Comparison of ENCODE assay signal across 23 cellular contexts in genomic region chr14:56295743-56296142, GRCh38.
"Had no signal": no experiment of that assay in that cellular context is flagged by ENCODE, and none has a peak within 500 bp of the region (broad histone marks: within the 10 kb centered on the region; RNA-seq: fewer than 3 reads in every experiment).

No MANE protein-coding gene starts in this region.

- H2AFZ ChIP-seq: parathyroid adenoma had no signal

- H3K79me2 ChIP-seq: parathyroid adenoma had no signal

- DNase-seq: activated B cell treated with CpG ODN at 0.5 μM for 24 hours; activated CD4-positive, alpha-beta T cell treated with anti-CD3 and anti-CD28 coated beads, Interleukin-2, amount 50 U/mL, for 1 hour; activated CD8-positive, alpha-beta T cell treated with anti-CD3 and anti-CD28 coated beads for 36 hours; activated naive CD4-positive, alpha-beta T cell treated with Interleukin-2 at 50 U/mL for 16 hours; activated T-cell treated with anti-CD3 and anti-CD28 coated beads, Interleukin-2, amount 50 U/mL, for 72 hours; anterior cingulate cortex; cerebellar nuclear complex; colonic mucosa; effector CD8-positive, alpha-beta T cell; erythroblast; foreskin fibroblast; heart right ventricle; midbrain; naive thymus-derived CD8-positive, alpha-beta T cell; occipital lobe; spleen; stimulated activated naive CD4-positive, alpha-beta T cell; T-helper 2 cell; tibial artery had no signal

- FAIRE-seq: endometrium had no signal

- H3K9me3 ChIP-seq: colonic mucosa, heart right ventricle, right atrium auricular region, spleen, suprapubic skin, tibial artery had no signal

- H3K4me3 ChIP-seq: colonic mucosa, heart right ventricle, right atrium auricular region, spleen, suprapubic skin, tibial artery had no signal

- H3K9ac ChIP-seq: parathyroid adenoma had no signal

- H3K36me3 ChIP-seq: colonic mucosa had no signal

- H3K27ac ChIP-seq: colonic mucosa, heart right ventricle, parathyroid adenoma, right atrium auricular region, spleen, suprapubic skin, tibial artery had no signal

- H3K4me1 ChIP-seq: colonic mucosa, heart right ventricle, parathyroid adenoma, right atrium auricular region, spleen had no signal

- H3K27me3 ChIP-seq: colonic mucosa, heart right ventricle, right atrium auricular region, spleen, suprapubic skin, tibial artery had no signal
